Comparison of ENCODE assay signal across 1 cellular context in genomic region chr2:38671946-38672345, GRCh38.
TF ChIP-seq lines count a peak whose summit lies in the region.

No MANE protein-coding gene starts in this region.

TF ChIP-seq in GM23338, 12 proteins besides CTCF, POLR2A, EP300 and RAD21 (continued from another document):
- TF ChIP-seq ZNF462 (CRISPR knock-in tag; IDR thresholded peaks at IDR 0.05) = no peak
- no peak for TF ChIP-seq STAT1 (IDR thresholded peaks at IDR 0.05; ENCODE audit: unreplicated experiment)
- no peak for TF ChIP-seq CREB1 (CRISPR knock-in tag; IDR thresholded peaks at IDR 0.05; ENCODE audit: low read depth)
- no peak for TF ChIP-seq ETS1 (IDR thresholded peaks at IDR 0.05)
- TF ChIP-seq EZH2phosphoT487 (IDR thresholded peaks at IDR 0.05; ENCODE audit: unreplicated experiment) = no peak
- TF ChIP-seq NANOG (IDR thresholded peaks at IDR 0.05; ENCODE audit: borderline replicate concordance) = no peak
TF ChIP-seq in GM23338: peak in this region for 0.
